ENCODE assay signal across 15 cellular contexts in genomic region chr13:71869274-71869673, GRCh38. TPM values are rescaled to one million over a fixed set of nuclear protein-coding genes. Genes with fewer than 3 reads are reported as not detected.
"Had no signal": no experiment of that assay in that cellular context is flagged by ENCODE, and none has a peak within 500 bp of the region (broad histone marks: within the 10 kb centered on the region; RNA-seq: fewer than 3 reads in every experiment).

No MANE protein-coding gene starts in this region.

- H3K79me2 ChIP-seq: hepatocyte had no signal

- H3K27ac Mint-ChIP-seq: activated naive CD8-positive, alpha-beta T cell treated with anti-CD3 and anti-CD28 coated beads, Interleukin-2, amount 10 ng/mL, durations not matched to agents 7 days and 5 days; activated T-helper 1 cell treated with anti-CD3 and anti-CD28 coated beads, Interleukin-12 subunit alpha, Interleukin-12 subunit beta, Interleukin-2, Interleukin-4 antibody, amounts not matched to agents 30 ng/mL and 10 ng/mL and 1 ng/mL, durations not matched to agents 14 hours and 24 hours and 36 hours; stimulated activated memory B cell treated with anti-CD40 and anti-IgM and Interleukin-4, amounts not matched to agents 10 μg/mL and 1 μg/mL and 100 μg/mL, for 72 hours had no signal

- H3K36me3 ChIP-seq: brain microvascular endothelial cell, esophagus muscularis mucosa, lower lobe of right lung had no signal

- H3K27ac ChIP-seq: brain microvascular endothelial cell, coronary artery, esophagus muscularis mucosa, hepatocyte, lower lobe of right lung had no signal

- ATAC-seq: lower lobe of right lung; stimulated activated memory B cell treated with anti-CD40 and anti-IgM and Interleukin-4, amounts not matched to agents 10 μg/mL and 1 μg/mL and 100 μg/mL, for 72 hours had no signal

- H3K4me3 ChIP-seq: coronary artery, esophagus muscularis mucosa, hepatocyte, lower lobe of right lung had no signal

- DNase-seq: activated CD8-positive, alpha-beta memory T cell treated with anti-CD3 and anti-CD28 coated beads for 24 hours; activated naive CD4-positive, alpha-beta T cell; activated naive CD8-positive, alpha-beta T cell treated with anti-CD3 and anti-CD28 coated beads, Interleukin-2, amount 10 ng/mL, durations not matched to agents 7 days and 5 days; brain microvascular endothelial cell; lower lobe of right lung; midbrain; retina; stimulated activated CD4-positive, alpha-beta T cell treated with anti-CD3 and anti-CD28 coated beads, Interleukin-2, amount 100 ng/mL, for 48 hours; T-helper 1 cell had no signal

- H3K9me3 Mint-ChIP-seq: activated naive CD8-positive, alpha-beta T cell treated with anti-CD3 and anti-CD28 coated beads, Interleukin-2, amount 10 ng/mL, durations not matched to agents 7 days and 5 days; activated T-helper 1 cell treated with anti-CD3 and anti-CD28 coated beads, Interleukin-12 subunit alpha, Interleukin-12 subunit beta, Interleukin-2, Interleukin-4 antibody, amounts not matched to agents 30 ng/mL and 10 ng/mL and 1 ng/mL, durations not matched to agents 14 hours and 24 hours and 36 hours; stimulated activated memory B cell treated with anti-CD40 and anti-IgM and Interleukin-4, amounts not matched to agents 10 μg/mL and 1 μg/mL and 100 μg/mL, for 72 hours had no signal

- H3K9me3 ChIP-seq: esophagus muscularis mucosa, lower lobe of right lung had no signal

- H3K36me3 Mint-ChIP-seq: stimulated activated memory B cell treated with anti-CD40 and anti-IgM and Interleukin-4, amounts not matched to agents 10 μg/mL and 1 μg/mL and 100 μg/mL, for 72 hours had no signal

- H3K4me3 Mint-ChIP-seq: activated naive CD8-positive, alpha-beta T cell treated with anti-CD3 and anti-CD28 coated beads, Interleukin-2, amount 10 ng/mL, durations not matched to agents 7 days and 5 days; activated T-helper 1 cell treated with anti-CD3 and anti-CD28 coated beads, Interleukin-12 subunit alpha, Interleukin-12 subunit beta, Interleukin-2, Interleukin-4 antibody, amounts not matched to agents 30 ng/mL and 10 ng/mL and 1 ng/mL, durations not matched to agents 14 hours and 24 hours and 36 hours; central memory CD8-positive, alpha-beta T cell; stimulated activated memory B cell treated with anti-CD40 and anti-IgM and Interleukin-4, amounts not matched to agents 10 μg/mL and 1 μg/mL and 100 μg/mL, for 72 hours had no signal

RNA-seq across cellular contexts. Expression of gene DACH1, which starts 2.3 kb away (rescaled TPM):
- total RNA-seq: activated naive CD8-positive, alpha-beta T cell treated with anti-CD3 and anti-CD28 coated beads, Interleukin-2, amount 10 ng/mL, durations not matched to agents 7 days and 5 days; activated T-helper 1 cell treated with anti-CD3 and anti-CD28 coated beads, Interleukin-12 subunit alpha, Interleukin-12 subunit beta, Interleukin-2, Interleukin-4 antibody, amounts not matched to agents 30 ng/mL and 10 ng/mL and 1 ng/mL, durations not matched to agents 14 hours and 24 hours and 36 hours had no signal
